18 cellular contexts compared by ENCODE assay signal in genomic region chr5:126020770-126021169, GRCh38.
DNase-seq lines count a peak whose midpoint lies in the region; ATAC-seq and TF ChIP-seq lines count a peak whose summit lies in the region.
"Had no signal": no experiment of that assay in that cellular context is flagged by ENCODE, and none has a peak within 500 bp of the region (broad histone marks: within the 10 kb centered on the region; RNA-seq: fewer than 3 reads in every experiment).

No MANE protein-coding gene starts in this region.

- DNase-seq in NCI-H2171 treated with DMSO at 0.1 percent for 48 hours (lab: John Stamatoyannopoulos, UW) = peak; percentile 45
- no peak for DNase-seq in NCI-H2171 (lab: John Stamatoyannopoulos, UW)
- peak; percentile 9 for DNase-seq in NCI-H146 treated with DMSO at 0.1 percent for 48 hours (lab: John Stamatoyannopoulos, UW; ENCODE audit: unreplicated experiment)
- DNase-seq in endodermal cell = no peak
- DNase-seq in nephron progenitor cell = no peak
- DNase-seq in upper lobe of right lung = no peak
- no peak for DNase-seq in transverse colon
- DNase-seq: 8988T; CD4-positive, alpha-beta memory T cell; DMS153; DMS79; GDM1; GOT3; H7 had no signal

- TF ChIP-seq POLR2A in transverse colon (IDR thresholded peaks at IDR 0.05) = no peak

- peaks cover 37% of the 10 kb centered on the region for H3K9me3 ChIP-seq in endodermal cell (ENCODE audit: control insufficient read depth, low read length)
- H3K9me3 ChIP-seq in upper lobe of right lung = no peaks in the 10 kb centered on the region
- H3K9me3 ChIP-seq in transverse colon = no peaks in the 10 kb centered on the region

- H3K27me3 Mint-ChIP-seq in endodermal cell (ENCODE audit: insufficient read depth) (no peaks in the 10 kb centered on the region), nephron progenitor cell (ENCODE audit: low read depth, poor library complexity) (peaks cover under 1% of the 10 kb centered on the region)
- H3K27me3 Mint-ChIP-seq: CD4-positive, alpha-beta memory T cell had no signal

- peaks cover 26% of the 10 kb centered on the region for H3K9me3 Mint-ChIP-seq in endodermal cell
- peaks cover 29% of the 10 kb centered on the region for H3K9me3 Mint-ChIP-seq in nephron progenitor cell

- H3K36me3 ChIP-seq in endodermal cell (ENCODE audit: control insufficient read depth, insufficient read depth, low read length) = peaks cover 9% of the 10 kb centered on the region
- no peaks in the 10 kb centered on the region for H3K36me3 ChIP-seq in upper lobe of right lung
- H3K36me3 ChIP-seq in transverse colon = no peaks in the 10 kb centered on the region
- H3K36me3 ChIP-seq: BLaER1 had no signal

- H3K27ac ChIP-seq in endodermal cell (ENCODE audit: low read depth, low read length) (no peak overlapping the region), upper lobe of right lung (no peak overlapping the region), transverse colon (no peak overlapping the region)
- H3K27ac ChIP-seq: BLaER1 had no signal

- H3K4me3 ChIP-seq in endodermal cell (ENCODE audit: low read length) (peak overlapping the region; percentile 17), upper lobe of right lung (no peak overlapping the region), transverse colon (no peak overlapping the region)
- H3K4me3 ChIP-seq: BLaER1 had no signal

- TF ChIP-seq CTCF in endodermal cell (conservative IDR thresholded peaks at IDR 0.05) = no peak
- TF ChIP-seq CTCF in nephron progenitor cell (IDR thresholded peaks at IDR 0.05) = no peak
- TF ChIP-seq CTCF in upper lobe of right lung (IDR thresholded peaks at IDR 0.05) = no peak
- TF ChIP-seq CTCF in transverse colon (IDR thresholded peaks at IDR 0.05) = no peak

- in situ Hi-C loops in transverse colon (cut with MboI; ENCODE audit: low pct_ligation_motif_present in 1 of 4, low pct_unique_long_range_greater_than_20kb in 1 of 4, low sequenced_read_pairs in 3 of 4) = no loop called here

- no peak for TF ChIP-seq EP300 in transverse colon (IDR thresholded peaks at IDR 0.05; ENCODE audit: low read depth)

- H3K36me3 Mint-ChIP-seq in endodermal cell (ENCODE audit: low read depth) = peaks cover 13% of the 10 kb centered on the region
- H3K36me3 Mint-ChIP-seq in nephron progenitor cell (ENCODE audit: low read depth) = peaks cover 28% of the 10 kb centered on the region
- H3K36me3 Mint-ChIP-seq: CD14-positive monocyte; CD4-positive, alpha-beta memory T cell had no signal

- H3K27me3 ChIP-seq in endodermal cell (ENCODE audit: control insufficient read depth, insufficient read depth, low read length, poor library complexity, severe bottlenecking) (no peaks in the 10 kb centered on the region), upper lobe of right lung (no peaks in the 10 kb centered on the region), transverse colon (no peaks in the 10 kb centered on the region)
- H3K27me3 ChIP-seq: BLaER1 had no signal

- no peak overlapping the region for H3K27ac Mint-ChIP-seq in endodermal cell
- H3K27ac Mint-ChIP-seq in nephron progenitor cell = peak overlapping the region; percentile 98
- H3K27ac Mint-ChIP-seq: CD14-positive monocyte had no signal

- H3K4me3 Mint-ChIP-seq in endodermal cell = no peak overlapping the region
- no peak overlapping the region for H3K4me3 Mint-ChIP-seq in nephron progenitor cell
- H3K4me3 Mint-ChIP-seq: CD14-positive monocyte; CD4-positive, alpha-beta memory T cell had no signal

- no peak overlapping the region for H3K9ac ChIP-seq in endodermal cell (ENCODE audit: extremely low read depth, low read length, poor library complexity, severe bottlenecking)
- H3K9ac ChIP-seq: BLaER1 had no signal

- H3K4me1 Mint-ChIP-seq in endodermal cell (peaks cover 27% of the 10 kb centered on the region), nephron progenitor cell (peaks cover 64% of the 10 kb centered on the region)
- H3K4me1 Mint-ChIP-seq: CD14-positive monocyte; CD4-positive, alpha-beta memory T cell had no signal

- ATAC-seq in upper lobe of right lung (no peak), GM21360 (IDR thresholded peaks at IDR 0.05; ENCODE audit: unreplicated experiment) (no peak)
- ATAC-seq: HCT116 had no signal

- intact Hi-C loops in upper lobe of right lung (cut with DNase I) (no loop called here), transverse colon (cut with DNase I; ENCODE audit: low total_unique reads) (no loop called here)

- peaks cover 9% of the 10 kb centered on the region for H3K4me1 ChIP-seq in endodermal cell (ENCODE audit: control insufficient read depth, insufficient read depth, low read length)
- H3K4me1 ChIP-seq in upper lobe of right lung = no peaks in the 10 kb centered on the region
- peaks cover 0 to 2% (median 0%) of the 10 kb centered on the region in 4 donors for H3K4me1 ChIP-seq in transverse colon
- H3K4me1 ChIP-seq: BLaER1 had no signal

- 91 to 100% methylated on average over 2 to 5 of the region's 5 CpGs for WGBS in endodermal cell (ENCODE audit: insufficient coverage in 1 of 2, insufficient read length in 1 of 2), 2 experiments
- 58 to 81% methylated on average over 4 to 5 of the region's 5 CpGs for WGBS in transverse colon (ENCODE audit: low coverage in 1 of 2), 2 donors

Comparison
In these comparisons a context has a peak if more than half of its experiments do, and no peak if none do; other contexts are left out.
1. DNase-seq: peak in NCI-H2171 treated with DMSO at 0.1 percent for 48 hours (single experiment) and NCI-H146 treated with DMSO at 0.1 percent for 48 hours (single experiment); none in NCI-H2171 (single experiment), endodermal cell (single experiment), nephron progenitor cell (single experiment), upper lobe of right lung (single experiment) and transverse colon (single experiment).